ENCODE assay signal across 1 cellular context in the genomic region with DNA sequence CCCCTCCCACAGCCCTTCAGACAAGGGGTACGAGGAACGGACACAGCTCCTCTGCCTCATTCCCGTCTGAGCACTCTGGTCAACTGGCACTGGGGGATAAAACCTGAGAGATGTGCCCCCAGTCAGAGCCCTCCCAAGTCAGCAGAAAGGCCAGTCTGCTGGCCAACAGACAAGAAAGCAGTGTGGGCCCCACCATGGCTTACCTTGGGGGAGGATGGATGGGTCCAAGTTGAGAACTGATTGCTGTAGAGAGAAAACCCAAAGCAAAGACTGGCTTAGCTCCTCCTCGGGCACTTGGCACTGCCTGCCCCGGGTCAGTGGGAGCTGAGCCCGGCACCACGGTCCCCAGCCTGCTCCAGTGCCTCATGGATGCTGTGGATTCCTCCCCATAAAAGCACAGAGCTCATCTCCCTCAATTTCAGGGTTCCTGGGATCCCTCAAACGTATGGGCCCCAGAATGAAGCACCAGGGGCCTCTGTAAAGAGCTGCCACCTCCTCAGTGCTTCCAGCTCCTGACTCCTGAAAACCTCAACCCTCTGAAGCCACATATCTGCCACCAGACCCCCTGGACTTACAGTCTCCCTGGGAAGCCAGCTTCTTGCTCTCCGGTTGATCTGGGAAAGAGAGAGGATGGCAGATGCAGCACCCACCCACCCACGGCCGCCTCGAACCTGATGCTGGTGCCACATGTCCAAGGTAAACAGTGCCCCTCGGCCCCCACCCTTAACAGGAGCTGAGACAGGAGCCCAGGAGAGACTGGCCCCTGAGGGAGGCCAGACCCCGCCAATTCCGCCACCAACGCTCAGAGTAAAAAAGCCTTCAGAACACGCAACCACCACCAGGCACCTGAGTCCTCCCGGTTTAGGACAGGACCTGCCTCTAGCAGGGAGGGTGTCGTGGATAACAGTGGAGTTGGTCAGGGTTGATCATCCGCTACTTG.
TF ChIP-seq lines count a peak whose summit lies in the region.

No MANE protein-coding gene starts in this region.

TF ChIP-seq in GM12878, 131 proteins besides CTCF, POLR2A, EP300 and RAD21:
- no peak for TF ChIP-seq NR2C2 (IDR thresholded peaks at IDR 0.05; ENCODE audit: borderline replicate concordance, control insufficient read depth, insufficient read length, low read depth)
TF ChIP-seq in GM12878: peak in this region for 0.
